8 cellular contexts compared by ENCODE assay signal in genomic region chr14:64707661-64708060, GRCh38. TPM values are rescaled to one million over a fixed set of nuclear protein-coding genes. Genes with fewer than 3 reads are reported as not detected.
DNase-seq lines count a peak whose midpoint lies in the region; ATAC-seq, FAIRE-seq and TF ChIP-seq lines count a peak whose summit lies in the region.

No MANE protein-coding gene starts in this region.

- 28% methylated on average over 7 of the region's 7 CpGs for WGBS in A549 (ENCODE audit: missing lambda C conversion rate)
- 2% methylated on average over 7 of the region's 7 CpGs for WGBS in mammary epithelial cell (ENCODE audit: low coverage, missing lambda C conversion rate)
- 30% methylated on average over 7 of the region's 7 CpGs for WGBS in right lobe of liver (ENCODE audit: insufficient coverage, low coverage, low lambda C conversion rate, missing lambda C conversion rate)

- peak overlapping the region; percentile 96 for H3K4me2 ChIP-seq in A549
- peak overlapping the region; percentile 81 for H3K4me2 ChIP-seq in mammary epithelial cell (ENCODE audit: insufficient read depth, low read depth, low read length)

- intact Hi-C loops in mammary epithelial cell (cut with micrococcal nuclease) (loop anchor here (1.0 to 5.0 kb wide), 5 partner anchors 13 to 167 kb away; partner anchors contain the start of gene HSPA2), right lobe of liver (cut with DNase I) (no loop called here)

- H3K4me1 ChIP-seq in A549, result peaks cover 53% of the 10 kb centered on the region
- peaks cover 55% of the 10 kb centered on the region for H3K4me1 ChIP-seq in mammary epithelial cell (ENCODE audit: insufficient read depth, low read length)
- H3K4me1 ChIP-seq in right lobe of liver, result peaks cover 0 to 67% (median 35%) of the 10 kb centered on the region in 4 donors

- TF ChIP-seq RAD21 in A549 (conservative IDR thresholded peaks at IDR 0.05 in 1 of 2, IDR thresholded peaks at IDR 0.05 in 1 of 2), result no peak; a peak in 1 of 5 replicates

- H3K9ac ChIP-seq in mammary epithelial cell (ENCODE audit: insufficient read depth, low read length), result peak overlapping the region; percentile 77

- no peak for TF ChIP-seq EP300 in A549 (IDR thresholded peaks at IDR 0.05)

- H2AFZ ChIP-seq in mammary epithelial cell (ENCODE audit: low read depth, low read length), result no peak overlapping the region

- no peak for TF ChIP-seq CTCF in A549 (IDR thresholded peaks at IDR 0.05)
- no peak for TF ChIP-seq CTCF in mammary epithelial cell (conservative IDR thresholded peaks at IDR 0.05 in 1 of 2, IDR thresholded peaks at IDR 0.05 in 1 of 2; ENCODE audit: extremely low read depth in 1 of 2, insufficient read depth in 1 of 2, low read depth in 1 of 2, low read length in 2 of 2)
- no peak for TF ChIP-seq CTCF in right lobe of liver (IDR thresholded peaks at IDR 0.05)

- H3K9me3 ChIP-seq in A549 (peaks cover 7% of the 10 kb centered on the region), mammary epithelial cell (replicated peaks; ENCODE audit: insufficient read depth, low read length) (no peaks in the 10 kb centered on the region), right lobe of liver (no peaks in the 10 kb centered on the region)

- peak; percentile 20 to 44; a peak in 5 of 6 replicates for ATAC-seq in A549
- ATAC-seq in right lobe of liver, result peak in 3 of 4 donors; percentile 8 to 31 (median 21)
- ATAC-seq in HG03095 (IDR thresholded peaks at IDR 0.05; ENCODE audit: unreplicated experiment), result no peak
- ATAC-seq in GM21528 (IDR thresholded peaks at IDR 0.05; ENCODE audit: low FRiP score, unreplicated experiment), result no peak

- dilution Hi-C loops in mammary epithelial cell (cut with HindIII; ENCODE audit: low sequenced_read_pairs), result no loop called here

- H3K4me3 ChIP-seq in A549 (peak overlapping the region; percentile 30), mammary epithelial cell (replicated peaks in 1 of 3; ENCODE audit: insufficient read depth in 1 of 3, low read depth in 2 of 3, low read length in 3 of 3) (peak overlapping the region in 1 of 3 experiments; percentile 5), right lobe of liver (peak overlapping the region in 1 of 3 donors; percentile 90)

- in situ Hi-C loops in mammary epithelial cell (cut with MboI; ENCODE audit: low sequenced_read_pairs in 2 of 2), result no loop called here

- FAIRE-seq in A549 (lab: Jason Lieb, UNC), result peak; percentile 86
- FAIRE-seq in GM12891 (lab: Jason Lieb, UNC), result no peak

- H4K20me1 ChIP-seq in mammary epithelial cell (ENCODE audit: insufficient read depth, low read length), result no peaks in the 10 kb centered on the region

- H3K27ac ChIP-seq in A549, result peak overlapping the region; percentile 90 to 95
- H3K27ac ChIP-seq in mammary epithelial cell (ENCODE audit: insufficient read depth, low read depth, low read length), result peak overlapping the region; percentile 86
- peak overlapping the region; percentile 70 to 88 (median 85) for H3K27ac ChIP-seq in right lobe of liver

- no peaks in the 10 kb centered on the region for H3K27me3 ChIP-seq in mammary epithelial cell (ENCODE audit: insufficient read depth, low read length)
- no peaks in the 10 kb centered on the region for H3K27me3 ChIP-seq in right lobe of liver

- POLR2A ChIA-PET in A549 (lab: Yijun Ruan, JAX), result interaction anchor here (1.2 to 1.9 kb wide), 4 partner anchors 51 to 167 kb away, joined by 3 to 8 read pairs (median 4); partner anchors contain the start of gene HSPA2

- CTCF ChIA-PET in A549 (lab: Yijun Ruan, JAX), result interaction anchor here (0.9 to 5.1 kb wide), 14 partner anchors 8 to 184 kb away, joined by 3 to 29 read pairs (median 4); partner anchors contain the start of gene HSPA2
- CTCF ChIA-PET in mammary epithelial cell (lab: Charles Lee; ENCODE audit: low non-redundant PET), result interaction anchor here (0.5 kb wide), 1 partner anchor 65 kb away, joined by 3 read pairs; no protein-coding TSS in a partner anchor

- peaks cover 88% of the 10 kb centered on the region for H3K79me2 ChIP-seq in mammary epithelial cell (ENCODE audit: insufficient read depth, low read length)

- DNase-seq in A549 (ENCODE audit: low read depth in 1 of 2, low spot score in 1 of 2) (peak; percentile 61 to 75), HT-29 (ENCODE audit: low spot score) (peak; percentile 52), mammary epithelial cell (peak; percentile 96), right lobe of liver (peak in 1 of 3 donors; percentile 63), GM12891 (ENCODE audit: insufficient read length, low spot score) (no peak), NCI-H345 treated with DMSO at 0.1 percent for 48 hours (lab: John Stamatoyannopoulos, UW; ENCODE audit: unreplicated experiment) (no peak)

- no TSS peak for BruUV-seq in mammary epithelial cell (replicated peaks; lab: Mats Ljungman, UMichigan)

- H3K36me3 ChIP-seq in mammary epithelial cell (ENCODE audit: insufficient read depth, low read length) (no peaks in the 10 kb centered on the region), right lobe of liver (no peaks in the 10 kb centered on the region)

- TF ChIP-seq POLR2A in A549 (IDR thresholded peaks at IDR 0.05; ENCODE audit: low read length), result no peak
- TF ChIP-seq POLR2A in right lobe of liver (IDR thresholded peaks at IDR 0.05), result no peak
- TF ChIP-seq POLR2A in GM12891 (IDR thresholded peaks at IDR 0.05; ENCODE audit: low read depth, low read length), result no peak

TF ChIP-seq in A549, 52 proteins besides CTCF, POLR2A, EP300 and RAD21:
- TF ChIP-seq HMGXB4 (CRISPR knock-in tag; IDR thresholded peaks at IDR 0.05; ENCODE audit: borderline replicate concordance) (no peak), JUN (IDR thresholded peaks at IDR 0.05) (0 out of 5 replicates have a peak, but pooled peaks of 1 of the 2 experiments have one; percentile 53), MAX (IDR thresholded peaks at IDR 0.05) (peak; percentile 39; the same call in 1 of the 2 replicates), FOSB (CRISPR knock-in tag; IDR thresholded peaks at IDR 0.05) (no peak), NR3C1 (IDR thresholded peaks at IDR 0.05) (no peak), FOSL2 (IDR thresholded peaks at IDR 0.05) (no peak), FOSL2 (CRISPR knock-in tag; IDR thresholded peaks at IDR 0.05) (peak; percentile 29)
TF ChIP-seq in A549: peak in this region for 3.

TF ChIP-seq in GM12891, 5 proteins besides CTCF, POLR2A, EP300 and RAD21:
- TF ChIP-seq SPI1 (IDR thresholded peaks at IDR 0.05; ENCODE audit: low read depth, low read length) (no peak), TAF1 (IDR thresholded peaks at IDR 0.05; ENCODE audit: low read depth, low read length) (no peak), POU2F2 (IDR thresholded peaks at IDR 0.05; ENCODE audit: low read depth, low read length) (no peak)

RNA-seq across cellular contexts. Expression of gene PLEKHG3, which starts 3.4 kb away (rescaled TPM):
- 29.8 and 30.5 TPM in 2 replicates for polyA plus RNA-seq in A549 (2011; rRNA removed)
- polyA plus RNA-seq in A549 (2012; cell fraction: cytosol; rRNA removed), result 23.4 and 33.9 TPM in 2 replicates
- 69.3 and 101 TPM in 2 replicates for polyA plus RNA-seq in A549 (2012; cell fraction: nucleus; rRNA removed)
- 21.9 to 26.4 TPM (median 23.2 TPM) in 3 replicates for polyA plus RNA-seq in A549 (2017; fragmentation: RNase III; extraction: RNeasy Plus Mini Kit Qiagen cat#74134 plus additional on column Dnase treatment)
- polyA minus RNA-seq in A549 (2011; rRNA and poly(A)+ RNA removed), result 46.3 and 47.5 TPM in 2 replicates
- 59.2 and 62.9 TPM in 2 replicates for total RNA-seq in HT-29 (2014; rRNA removed; shearing (Covaris generic))
- 100 to 1,000 TPM in 1 of 2 donors, 10 to 100 TPM in 1; 47.8 to 137 TPM for total RNA-seq in mammary epithelial cell
- polyA plus RNA-seq in mammary epithelial cell, result 68.7 TPM
- 80.7 TPM for polyA minus RNA-seq in mammary epithelial cell
- 10 to 100 TPM; 25.4 to 49.1 (median 28.0) TPM for total RNA-seq in right lobe of liver
- 0.37 TPM for polyA plus RNA-seq in GM12891 (2012; ENCODE audit: low read depth, missing spikeins)

Comparison
In these comparisons a context has a peak if more than half of its experiments do, and no peak if none do; other contexts are left out.
1. ATAC-seq: peak in A549 (2 of 2) and right lobe of liver (3 of 4); none in HG03095 (single experiment) and GM21528 (single experiment).
2. DNase-seq: peak in A549 (2 of 2), HT-29 (single experiment) and mammary epithelial cell (single experiment); none in GM12891 (single experiment) and NCI-H345 treated with DMSO at 0.1 percent for 48 hours (single experiment).
3. Peak in every context shown above with its lines, with median percentiles within 50 percentile points of each other: H3K27ac ChIP-seq.